In the genomic region with DNA sequence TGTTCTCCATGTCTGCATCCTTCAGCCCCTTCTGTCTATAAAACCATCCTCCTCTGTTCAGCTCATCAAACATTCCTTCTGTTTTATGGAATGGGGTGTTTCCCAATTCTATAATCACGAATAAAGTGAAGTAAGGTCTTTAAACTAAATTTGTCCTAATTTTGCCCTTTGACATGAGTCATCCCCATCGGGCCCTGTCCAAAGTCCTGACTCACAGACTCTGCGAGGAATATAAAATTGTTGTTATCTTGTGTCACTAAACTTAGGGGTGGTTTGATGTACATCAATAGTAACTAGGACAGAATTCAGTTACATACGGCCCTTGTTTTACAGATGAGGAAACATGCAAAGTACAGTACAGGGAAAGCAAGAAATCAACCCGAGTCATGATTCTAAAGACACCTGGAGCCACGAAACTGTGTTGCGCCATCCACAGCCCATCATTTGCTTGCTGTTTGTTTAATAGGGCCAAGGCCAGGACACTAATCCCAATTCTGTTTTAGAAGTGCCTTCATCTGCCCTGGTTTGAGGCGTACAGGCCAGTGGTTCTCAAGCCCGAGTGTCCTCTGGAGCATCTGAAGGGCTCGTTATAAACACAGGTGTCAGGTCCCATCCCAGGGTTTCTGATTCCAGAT, we compare ENCODE assay signal across 10 cellular contexts. TPM values are rescaled to one million over a fixed set of nuclear protein-coding genes. Genes with fewer than 3 reads are reported as not detected.
A peak's percentile ranks its signal among the peaks of the same experiment; 100 is the strongest.
DNase-seq lines count a peak whose midpoint lies in the region; ATAC-seq, FAIRE-seq and TF ChIP-seq lines count a peak whose summit lies in the region.
"Had no signal": no experiment of that assay in that cellular context is flagged by ENCODE, and none has a peak within 500 bp of the region (broad histone marks: within the 10 kb centered on the region; RNA-seq: fewer than 3 reads in every experiment).

No MANE protein-coding gene starts in this region.

- H4K8ac ChIP-seq in neuronal stem cell (ENCODE audit: low read depth, low read length): no peak overlapping the region

- TF ChIP-seq RAD21 in liver (IDR thresholded peaks at IDR 0.05): no peak

- no peak overlapping the region for H2BK15ac ChIP-seq in neuronal stem cell (ENCODE audit: low read length)

- H3K18ac ChIP-seq in neuronal stem cell (ENCODE audit: low read length): no peak overlapping the region

- ATAC-seq in Right ventricle myocardium inferior (no peak), left ventricle myocardium superior (no peak)

- H3K4ac ChIP-seq in neuronal stem cell (ENCODE audit: low read length): no peak overlapping the region

- WGBS in liver: 50% methylated on average over 10 of the region's 10 CpGs
- no CpG with 5 or more reads among the region's 10 CpGs for WGBS in neuronal stem cell (ENCODE audit: extremely low coverage in 2 of 2, insufficient read length in 2 of 2, insufficient replicate concordance in 1 of 2), 2 donors

- no peaks in the 10 kb centered on the region for H3K36me3 Mint-ChIP-seq in chondrocyte (ENCODE audit: low read depth)

- DNase-seq in Right ventricle myocardium inferior (ENCODE audit: missing footprints): peak; percentile 43
- DNase-seq in left ventricle myocardium superior: no peak
- peak in 1 of 2 donors; percentile 43 for DNase-seq in ascending aorta (ENCODE audit: low spot score in 2 of 2)
- peak in 1 of 2 donors; percentile 20 for DNase-seq in uterus
- no peak for DNase-seq in chondrocyte (ENCODE audit: low spot score)
- no peak for DNase-seq in neuronal stem cell (ENCODE audit: low spot score)
- DNase-seq in GM12892 (ENCODE audit: insufficient read length): no peak
- DNase-seq: NCI-H1694 treated with DMSO at 0.1 percent for 48 hours; stimulated activated naive CD4-positive, alpha-beta T cell treated with Interleukin-2 at 50 U/mL for 16 hours had no signal

- H3K27ac ChIP-seq in ascending aorta: peak overlapping the region; percentile 92 to 96
- H3K27ac ChIP-seq in liver (ENCODE audit: low read depth in 1 of 2, low read length in 2 of 2): no peak overlapping the region
- peak overlapping the region; percentile 90 to 94 for H3K27ac ChIP-seq in uterus
- no peak overlapping the region for H3K27ac ChIP-seq in neuronal stem cell (replicated peaks; ENCODE audit: low read length)

- H3K27me3 Mint-ChIP-seq in chondrocyte (ENCODE audit: low read depth): peaks cover 5% of the 10 kb centered on the region

- H3K27me3 ChIP-seq in ascending aorta: no peaks in the 10 kb centered on the region
- H3K27me3 ChIP-seq in liver (ENCODE audit: control insufficient read depth in 4 of 4, insufficient read depth in 4 of 4, low read length in 3 of 4): no peaks in the 10 kb centered on the region
- H3K27me3 ChIP-seq in uterus: no peaks in the 10 kb centered on the region
- H3K27me3 ChIP-seq in neuronal stem cell (ENCODE audit: control insufficient read depth in 3 of 3, insufficient read depth in 3 of 3, low read depth in 1 of 3, low read length in 3 of 3): peaks cover 10 to 75% (median 49%) of the 10 kb centered on the region in 3 experiments

- peak overlapping the region in 1 of 2 donors; percentile 91 for H3K4me3 ChIP-seq in ascending aorta
- H3K4me3 ChIP-seq in liver (ENCODE audit: low read depth in 1 of 3, low read length in 3 of 3): no peak overlapping the region
- no peak overlapping the region for H3K4me3 ChIP-seq in uterus
- H3K4me3 ChIP-seq in neuronal stem cell (ENCODE audit: low read length in 2 of 2): no peak overlapping the region

- no peaks in the 10 kb centered on the region for H3K9me3 Mint-ChIP-seq in chondrocyte (ENCODE audit: low read depth)

- H3K27ac Mint-ChIP-seq in chondrocyte (ENCODE audit: unreplicated experiment): no peak overlapping the region

- no peak for TF ChIP-seq POLR2A in uterus (IDR thresholded peaks at IDR 0.05)
- no peak for TF ChIP-seq POLR2A in GM12892 (IDR thresholded peaks at IDR 0.05; ENCODE audit: low read depth, low read length)

- no peaks in the 10 kb centered on the region for H3K36me3 ChIP-seq in ascending aorta
- no peaks in the 10 kb centered on the region for H3K36me3 ChIP-seq in liver (ENCODE audit: control insufficient read depth in 4 of 4, insufficient read depth in 3 of 4, low read depth in 1 of 4, low read length in 3 of 4)
- no peaks in the 10 kb centered on the region for H3K36me3 ChIP-seq in uterus
- H3K36me3 ChIP-seq in neuronal stem cell (replicated peaks in 1 of 2; ENCODE audit: control insufficient read depth in 2 of 2, insufficient read depth in 2 of 2, low read length in 2 of 2): no peaks in the 10 kb centered on the region

- H2AK5ac ChIP-seq in neuronal stem cell (ENCODE audit: low read depth, low read length): no peak overlapping the region

- no peak overlapping the region for H3K14ac ChIP-seq in neuronal stem cell (ENCODE audit: low read length)

- H2BK120ac ChIP-seq in neuronal stem cell (ENCODE audit: low read depth, low read length): no peak overlapping the region

- H2BK5ac ChIP-seq in neuronal stem cell (ENCODE audit: low read length): no peak overlapping the region

- H3K23ac ChIP-seq in neuronal stem cell (ENCODE audit: low read depth, low read length, poor library complexity): no peak overlapping the region

- FAIRE-seq in GM12892 (lab: Jason Lieb, UNC): no peak

- peaks cover 50% of the 10 kb centered on the region for H3K4me1 Mint-ChIP-seq in chondrocyte (ENCODE audit: low read depth)

- H3K4me3 Mint-ChIP-seq in chondrocyte (ENCODE audit: unreplicated experiment): no peak overlapping the region

- H2AFZ ChIP-seq in neuronal stem cell (ENCODE audit: low read length): no peak overlapping the region

- H2BK12ac ChIP-seq in neuronal stem cell (ENCODE audit: low read length): no peak overlapping the region

- TF ChIP-seq CTCF in ascending aorta (IDR thresholded peaks at IDR 0.05): no peak
- no peak for TF ChIP-seq CTCF in liver (IDR thresholded peaks at IDR 0.05; ENCODE audit: low read depth, low read length, missing input control)
- no peak for TF ChIP-seq CTCF in uterus (IDR thresholded peaks at IDR 0.05)
- TF ChIP-seq CTCF in chondrocyte (IDR thresholded peaks at IDR 0.05): no peak

- no peaks in the 10 kb centered on the region for H3K79me1 ChIP-seq in neuronal stem cell (ENCODE audit: low read depth, low read length)

- no peak overlapping the region for H3K4me2 ChIP-seq in neuronal stem cell (ENCODE audit: insufficient read depth, low read length, poor library complexity, severe bottlenecking)

- peaks cover 51 to 69% of the 10 kb centered on the region in 2 donors for H3K4me1 ChIP-seq in ascending aorta
- H3K4me1 ChIP-seq in liver (ENCODE audit: control insufficient read depth in 4 of 4, insufficient read depth in 4 of 4, low read length in 3 of 4): peaks cover 5 to 45% (median 24%) of the 10 kb centered on the region in 4 donors
- H3K4me1 ChIP-seq in uterus: peaks cover 31 to 37% of the 10 kb centered on the region in 2 donors
- peaks cover 4 to 7% of the 10 kb centered on the region in 2 donors for H3K4me1 ChIP-seq in neuronal stem cell (ENCODE audit: control insufficient read depth in 2 of 2, insufficient read depth in 1 of 2, low read depth in 1 of 2, low read length in 2 of 2)

- H3K9me3 ChIP-seq in ascending aorta: no peaks in the 10 kb centered on the region
- no peaks in the 10 kb centered on the region for H3K9me3 ChIP-seq in liver (ENCODE audit: control insufficient read depth in 4 of 4, low read length in 3 of 4)
- H3K9me3 ChIP-seq in uterus: no peaks in the 10 kb centered on the region
- peaks cover 0 to 2% of the 10 kb centered on the region in 2 donors for H3K9me3 ChIP-seq in neuronal stem cell (replicated peaks in 1 of 2; ENCODE audit: control insufficient read depth in 2 of 2, insufficient read depth in 1 of 2, low read depth in 1 of 2, low read length in 2 of 2)

- H3K9ac ChIP-seq in liver (ENCODE audit: low read depth in 1 of 2, low read length in 2 of 2) (no peak overlapping the region), neuronal stem cell (ENCODE audit: low read depth, low read length, poor library complexity) (no peak overlapping the region)

- intact Hi-C loops in Right ventricle myocardium inferior (cut with DNase I) (loop anchor here (10.0 kb wide), 1 partner anchor 240 kb away; no protein-coding TSS in a partner anchor), left ventricle myocardium superior (cut with micrococcal nuclease) (no loop called here), ascending aorta (cut with DNase I) (loop anchor here (5.0 to 10.0 kb wide), 9 partner anchors 192 to 1900 kb away; a partner anchor contains a TSS), uterus (cut with DNase I; ENCODE audit: low total_unique reads) (no loop called here)

- no peak overlapping the region for H4K91ac ChIP-seq in neuronal stem cell (ENCODE audit: low read depth, low read length, poor library complexity)

TF ChIP-seq in liver, 16 proteins besides CTCF, POLR2A, EP300 and RAD21 (continues in another document):
- TF ChIP-seq SP1 (IDR thresholded peaks at IDR 0.05) (peak; percentile 70), NR2F2 (IDR thresholded peaks at IDR 0.05) (no peak), TAF1 (conservative IDR thresholded peaks at IDR 0.05) (no peak)

RNA-seq across cellular contexts. Expression of a gene that starts 2.8 kb away (rescaled TPM):
- total RNA-seq in Right ventricle myocardium inferior: 135 TPM
- 164 TPM for total RNA-seq in left ventricle myocardium superior
- total RNA-seq in ascending aorta: 19.5 TPM
- total RNA-seq in liver: 10 to 100 TPM; 37.2 to 87.5 TPM
- polyA plus RNA-seq in liver: 1 to 10 TPM; 5.3 to 7.1 TPM
- 10 to 100 TPM; 11.8 to 35.1 (median 23.1) TPM for total RNA-seq in uterus
- total RNA-seq in chondrocyte: 1.5 to 5.5 TPM (median 5.5 TPM) in 3 replicates
- polyA plus RNA-seq in neuronal stem cell (2013, experiment 1 of 2): 0.24 TPM
- polyA plus RNA-seq in neuronal stem cell (2013, experiment 2 of 2): 0.26 TPM
- polyA plus RNA-seq in GM12892 (2012; ENCODE audit: missing spikeins): 15.1 TPM

RNA-seq across cellular contexts. Expression of a gene that starts 26.8 kb away (rescaled TPM):
- total RNA-seq in Right ventricle myocardium inferior (0.14 TPM), left ventricle myocardium superior (not detected), ascending aorta (not detected), liver (under 1 TPM in 1 of 2 donors, not detected in 1; 0.08 TPM), uterus (under 1 TPM in 1 of 4 donors, not detected in 3; 0.18 TPM), chondrocyte (not detected in 3 replicates)
- polyA plus RNA-seq in liver: under 1 TPM in 1 of 2 donors, not detected in 1; 0.03 TPM
- polyA plus RNA-seq in neuronal stem cell (2013, experiment 1 of 2): 0.73 TPM
- polyA plus RNA-seq in neuronal stem cell (2013, experiment 2 of 2): 0.78 TPM
- not detected for polyA plus RNA-seq in GM12892 (2012; ENCODE audit: missing spikeins)

Comparison
In these comparisons a context has a peak if more than half of its experiments do, and no peak if none do; other contexts are left out.
1. intact Hi-C loops: an anchor here in Right ventricle myocardium inferior (10.0 kb wide) and ascending aorta (5.0 to 10.0 kb wide); none called in left ventricle myocardium superior and uterus.
2. H3K27ac ChIP-seq: peak in ascending aorta (2 of 2) and uterus (2 of 2); none in liver (0 of 2) and neuronal stem cell (single experiment).